15 cellular contexts compared by ENCODE assay signal in the genomic region with DNA sequence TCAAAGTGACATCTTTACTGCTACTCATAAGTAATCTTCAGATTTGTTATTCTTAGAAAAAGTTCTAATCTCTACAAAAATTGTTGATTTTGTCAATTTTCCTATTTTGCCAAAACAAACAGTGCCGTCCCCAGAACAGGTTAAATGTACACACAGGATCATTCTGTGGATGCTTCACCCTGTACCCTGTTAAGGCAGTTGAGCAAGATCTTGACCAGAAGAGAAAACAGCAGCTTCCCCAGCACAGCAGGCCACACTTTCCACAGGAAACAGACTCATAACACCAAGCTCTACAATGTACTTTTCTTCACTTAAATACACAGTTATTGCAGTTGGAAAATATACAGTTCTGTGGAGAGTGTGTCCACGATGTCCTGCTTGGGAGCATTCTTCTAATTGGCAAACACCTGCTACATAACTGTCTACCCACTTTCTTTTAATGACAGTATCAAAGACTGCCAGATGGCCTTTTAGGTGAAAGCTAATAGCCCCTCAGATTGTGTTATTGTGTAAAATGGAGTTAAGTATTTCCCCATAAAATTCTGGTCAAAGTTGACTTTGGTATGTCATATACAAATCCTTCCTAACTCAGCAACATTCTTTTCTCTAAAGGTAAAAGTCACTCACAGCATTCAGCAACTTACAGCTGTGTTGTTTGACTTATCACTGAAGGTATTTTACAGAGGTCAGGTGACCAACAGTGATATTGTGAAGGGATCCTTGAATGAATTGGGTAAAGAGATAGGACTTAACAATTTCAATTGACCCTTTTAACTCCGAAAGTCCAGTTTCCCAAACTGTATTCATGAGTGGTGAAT.
DNase-seq lines count a peak whose midpoint lies in the region; ATAC-seq, FAIRE-seq and TF ChIP-seq lines count a peak whose summit lies in the region.
"Had no signal": no experiment of that assay in that cellular context is flagged by ENCODE, and none has a peak within 500 bp of the region (broad histone marks: within the 10 kb centered on the region; RNA-seq: fewer than 3 reads in every experiment).

No MANE protein-coding gene starts in this region.

- BruUV-seq in Caco-2 (replicated peaks; lab: Mats Ljungman, UMichigan) (no TSS peak), HepG2 (replicated peaks; lab: Mats Ljungman, UMichigan) (no TSS peak), Calu3 (replicated peaks; lab: Mats Ljungman, UMichigan) (no TSS peak)

- H3K36me3 Mint-ChIP-seq in Caco-2 (ENCODE audit: insufficient read depth, unreplicated experiment) (peaks cover 45% of the 10 kb centered on the region), WTC11 (peaks cover 12% of the 10 kb centered on the region), Calu3 (ENCODE audit: insufficient read depth, unreplicated experiment) (peaks cover 11% of the 10 kb centered on the region)

- no peaks in the 10 kb centered on the region for H3K27me3 Mint-ChIP-seq in Caco-2 (ENCODE audit: insufficient read depth, unreplicated experiment)
- no peaks in the 10 kb centered on the region for H3K27me3 Mint-ChIP-seq in WTC11 (ENCODE audit: low read depth)
- H3K27me3 Mint-ChIP-seq in Calu3 (ENCODE audit: unreplicated experiment), result no peaks in the 10 kb centered on the region
- H3K27me3 Mint-ChIP-seq: type B pancreatic cell had no signal

- peaks cover 51% of the 10 kb centered on the region for H3K4me1 Mint-ChIP-seq in Caco-2 (ENCODE audit: low read depth, unreplicated experiment)
- no peaks in the 10 kb centered on the region for H3K4me1 Mint-ChIP-seq in WTC11
- no peaks in the 10 kb centered on the region for H3K4me1 Mint-ChIP-seq in Calu3 (ENCODE audit: low read depth, unreplicated experiment)

- POLR2A ChIA-PET in Caco-2 (lab: Charles Lee) (interaction anchor here (0.6 to 1.2 kb wide), 3 partner anchors 77 to 144 kb away, joined by 3 to 10 read pairs (median 10); a partner anchor contains a TSS), HEK293 (lab: Yijun Ruan, JAX) (no interaction called here), WTC11 (lab: Charles Lee) (no interaction called here), HepG2 (lab: Yijun Ruan, JAX) (interaction anchor here (0.9 to 3.8 kb wide), 14 partner anchors 8 to 1829 kb away, joined by 3 to 91 read pairs (median 4); a partner anchor contains a TSS)

- H3K4me1 ChIP-seq in Caco-2 (peaks cover 38% of the 10 kb centered on the region), HEK293 (ENCODE audit: control insufficient read depth, insufficient read depth, low read length) (peaks cover 25% of the 10 kb centered on the region), HepG2 (ENCODE audit: insufficient read depth, low read length) (peaks cover 48% of the 10 kb centered on the region), foreskin keratinocyte (no peaks in the 10 kb centered on the region)
- H3K4me1 ChIP-seq: heart left ventricle had no signal

- peak; percentile 53 to 59 for DNase-seq in Caco-2
- DNase-seq in WTC11 (ENCODE audit: low spot score), result no peak
- DNase-seq in HepG2 (ENCODE audit: low spot score), result peak; percentile 87
- no peak for DNase-seq in foreskin keratinocyte
- no peak for DNase-seq in Calu3
- no peak for DNase-seq in 8988T
- DNase-seq: amniotic stem cell, COR-L47, heart left ventricle, NCI-H446 treated with DMSO at 0.1 percent for 48 hours, nucleus accumbens had no signal

- no peak overlapping the region for H3K4me3 ChIP-seq in Caco-2 (ENCODE audit: low read depth, low read length)
- no peak overlapping the region for H3K4me3 ChIP-seq in HEK293 (ENCODE audit: low read depth, low read length)
- peak overlapping the region in 1 of 3 experiments; percentile 8; a peak in 1 of 6 replicates for H3K4me3 ChIP-seq in HepG2 (replicated peaks in 1 of 3; ENCODE audit: insufficient read depth in 1 of 3, low read depth in 2 of 3, low read length in 3 of 3)
- H3K4me3 ChIP-seq: heart left ventricle had no signal

- H3K4me3 Mint-ChIP-seq in Caco-2 (ENCODE audit: unreplicated experiment), result peak overlapping the region; percentile 48
- H3K4me3 Mint-ChIP-seq in WTC11, result no peak overlapping the region
- no peak overlapping the region for H3K4me3 Mint-ChIP-seq in Calu3 (ENCODE audit: low read depth, unreplicated experiment)
- H3K4me3 Mint-ChIP-seq: type B pancreatic cell had no signal

- no peaks in the 10 kb centered on the region for H4K20me1 ChIP-seq in HepG2 (ENCODE audit: insufficient read depth, low read length)

- no peak overlapping the region for H2AFZ ChIP-seq in HepG2 (ENCODE audit: low read length)

- H3K27ac Mint-ChIP-seq in Caco-2 (ENCODE audit: unreplicated experiment) (peak overlapping the region; percentile 79), WTC11 (no peak overlapping the region; the same call in 1 of the 2 replicates), Calu3 (ENCODE audit: unreplicated experiment) (no peak overlapping the region)
- H3K27ac Mint-ChIP-seq: type B pancreatic cell had no signal

- H3K27me3 ChIP-seq in Caco-2 (replicated peaks; ENCODE audit: control insufficient read depth, insufficient read depth, low read length) (no peaks in the 10 kb centered on the region), HepG2 (ENCODE audit: control insufficient read depth in 1 of 2, insufficient read depth in 2 of 2, low read length in 2 of 2) (no peaks in the 10 kb centered on the region), foreskin keratinocyte (no peaks in the 10 kb centered on the region)
- H3K27me3 ChIP-seq: heart left ventricle had no signal

- ATAC-seq in WTC11 (no peak), HepG2 (peak; percentile 74), foreskin keratinocyte (no peak), HG02798 (IDR thresholded peaks at IDR 0.05; ENCODE audit: poor library complexity, unreplicated experiment) (no peak)
- ATAC-seq: heart left ventricle had no signal

- no peaks in the 10 kb centered on the region for H3K79me2 ChIP-seq in HepG2 (ENCODE audit: insufficient read depth, low read length)

- no peaks in the 10 kb centered on the region for H3K9me3 Mint-ChIP-seq in Caco-2 (ENCODE audit: unreplicated experiment)
- H3K9me3 Mint-ChIP-seq in WTC11, result no peaks in the 10 kb centered on the region
- H3K9me3 Mint-ChIP-seq in Calu3 (ENCODE audit: low read depth, unreplicated experiment), result no peaks in the 10 kb centered on the region
- H3K9me3 Mint-ChIP-seq: type B pancreatic cell had no signal

- TF ChIP-seq POLR2A in HepG2 (IDR thresholded peaks at IDR 0.05; ENCODE audit: insufficient read depth in 1 of 2, low read depth in 2 of 2, low read length in 2 of 2), result no peak

- WGBS in HepG2 (ENCODE audit: low lambda C conversion rate), result 19% methylated on average over 3 of the region's 3 CpGs

- H3K36me3 ChIP-seq in Caco-2 (ENCODE audit: control insufficient read depth, insufficient read depth, low read length) (peaks cover 5% of the 10 kb centered on the region), HEK293 (ENCODE audit: control insufficient read depth in 2 of 2, insufficient read depth in 1 of 2, low read length in 2 of 2) (peaks cover 0 to 20% of the 10 kb centered on the region in 2 experiments; a peak in 1 of 3 replicates), HepG2 (replicated peaks in 1 of 2; ENCODE audit: control insufficient read depth in 1 of 2, insufficient read depth in 2 of 2, low read length in 2 of 2) (peaks cover 12 to 17% of the 10 kb centered on the region in 2 experiments; a peak in 4 of 5 replicates)

- TF ChIP-seq EP300 in HepG2 (IDR thresholded peaks at IDR 0.05; ENCODE audit: low read depth in 2 of 2, low read length in 2 of 2) (peak in 1 of 2 experiments; percentile 86; a peak in 2 of 4 replicates), HepG2 (CRISPR knock-in tag; IDR thresholded peaks at IDR 0.05; ENCODE audit: borderline replicate concordance) (peak; percentile 86)

- intact Hi-C loops in Caco-2 (cut with micrococcal nuclease; ENCODE audit: unreplicated experiment), result loop anchor here (2.0 to 10.0 kb wide), 3 partner anchors 61 to 1061 kb away; a partner anchor contains a TSS
- intact Hi-C loops in HepG2 (cut with micrococcal nuclease; ENCODE audit: unreplicated experiment), result loop anchor here (1.0 to 10.0 kb wide), 5 partner anchors 8 to 407 kb away; a partner anchor contains a TSS
- intact Hi-C loops in Calu3 (cut with micrococcal nuclease; ENCODE audit: unreplicated experiment), result no loop called here

- peak; percentile 32; the same call in 1 of the 2 replicates for TF ChIP-seq RAD21 in HepG2 (CRISPR knock-in tag; IDR thresholded peaks at IDR 0.05)

- H3K9me3 ChIP-seq in Caco-2, result no peaks in the 10 kb centered on the region
- H3K9me3 ChIP-seq in HEK293 (ENCODE audit: control insufficient read depth, insufficient read depth, low read depth, low read length), result no peaks in the 10 kb centered on the region
- no peaks in the 10 kb centered on the region for H3K9me3 ChIP-seq in HepG2 (ENCODE audit: low read length)
- H3K9me3 ChIP-seq: heart left ventricle had no signal

- peak overlapping the region; percentile 30 for H3K9ac ChIP-seq in HepG2 (ENCODE audit: insufficient read depth, low read depth, low read length)

- H3K4me2 ChIP-seq in HepG2 (ENCODE audit: low read depth, low read length), result peak overlapping the region; percentile 70

- H3K27ac ChIP-seq in HEK293 (ENCODE audit: extremely low read depth, low read depth, low read length), result no peak overlapping the region
- H3K27ac ChIP-seq in HepG2 (ENCODE audit: extremely low read length, insufficient read depth, low read length), result peak overlapping the region; percentile 74
- H3K27ac ChIP-seq in foreskin keratinocyte, result no peak overlapping the region
- H3K27ac ChIP-seq: heart left ventricle, RWPE1 had no signal

- CTCF ChIA-PET in Caco-2 (lab: Charles Lee), result interaction anchor here (0.8 to 2.0 kb wide), 4 partner anchors 8 to 76 kb away, joined by 4 to 7 read pairs (median 4); no protein-coding TSS in a partner anchor
- CTCF ChIA-PET in HEK293 (lab: Yijun Ruan, JAX), result interaction anchor here (0.6 to 2.3 kb wide), 4 partner anchors 9 to 575 kb away, joined by 3 to 10 read pairs (median 5); no protein-coding TSS in a partner anchor
- CTCF ChIA-PET in WTC11 (lab: Charles Lee), result interaction anchor here (1.8 to 2.1 kb wide), 2 partner anchors 9 to 11 kb away, joined by 5 to 9 read pairs; no protein-coding TSS in a partner anchor
- CTCF ChIA-PET in HepG2 (lab: Yijun Ruan, JAX; ENCODE audit: low intra/inter-chr PET ratio, low total read pairs), result no interaction called here
- CTCF ChIA-PET in Calu3 (lab: Charles Lee), result no interaction called here

- TF ChIP-seq CTCF in Caco-2 (IDR thresholded peaks at IDR 0.05; ENCODE audit: insufficient read depth in 1 of 2, low read depth in 1 of 2, low read length in 1 of 2, severe bottlenecking in 1 of 2, unreplicated experiment in 1 of 2) (no peak), HEK293 (tag by site-specific recombination; IDR thresholded peaks at IDR 0.05) (no peak), WTC11 (IDR thresholded peaks at IDR 0.05) (no peak), HepG2 (CRISPR knock-in tag; IDR thresholded peaks at IDR 0.05) (0 out of 2 replicates have a peak, but pooled peaks have one; percentile 8), foreskin keratinocyte (conservative IDR thresholded peaks at IDR 0.05) (no peak), Calu3 (IDR thresholded peaks at IDR 0.05; ENCODE audit: unreplicated experiment) (no peak)

- in situ Hi-C loops in HepG2 (cut with HindIII; ENCODE audit: extremely low pct_ligation_motif_present, low pct_unique_long_range_greater_than_20kb), result no loop called here

- peak; percentile 71 for FAIRE-seq in HepG2 (lab: Jason Lieb, UNC)

TF ChIP-seq in WTC11, 78 proteins besides CTCF, POLR2A, EP300 and RAD21 (continues in another document):
- TF ChIP-seq ATF1 (CRISPR knock-in tag; IDR thresholded peaks at IDR 0.05), result no peak

Comparison
In these comparisons a context has a peak if more than half of its experiments do, and no peak if none do; other contexts are left out.
1. DNase-seq: peak in Caco-2 (2 of 2) and HepG2 (single experiment); none in WTC11 (single experiment), foreskin keratinocyte (0 of 2), Calu3 (single experiment) and 8988T (single experiment).
2. CTCF ChIA-PET loops: an anchor here in Caco-2 (0.8 to 2.0 kb wide), HEK293 (0.6 to 2.3 kb wide) and WTC11 (1.8 to 2.1 kb wide); none called in HepG2 and Calu3.
3. POLR2A ChIA-PET loops: an anchor here in Caco-2 (0.6 to 1.2 kb wide) and HepG2 (0.9 to 3.8 kb wide); none called in HEK293 and WTC11.